In genomic region chr2:85132834-85133637, GRCh38 we compare ENCODE assay signal across 8 cellular contexts.
DNase-seq lines count a peak whose midpoint lies in the region; ATAC-seq and TF ChIP-seq lines count a peak whose summit lies in the region.

A gene with protein sequence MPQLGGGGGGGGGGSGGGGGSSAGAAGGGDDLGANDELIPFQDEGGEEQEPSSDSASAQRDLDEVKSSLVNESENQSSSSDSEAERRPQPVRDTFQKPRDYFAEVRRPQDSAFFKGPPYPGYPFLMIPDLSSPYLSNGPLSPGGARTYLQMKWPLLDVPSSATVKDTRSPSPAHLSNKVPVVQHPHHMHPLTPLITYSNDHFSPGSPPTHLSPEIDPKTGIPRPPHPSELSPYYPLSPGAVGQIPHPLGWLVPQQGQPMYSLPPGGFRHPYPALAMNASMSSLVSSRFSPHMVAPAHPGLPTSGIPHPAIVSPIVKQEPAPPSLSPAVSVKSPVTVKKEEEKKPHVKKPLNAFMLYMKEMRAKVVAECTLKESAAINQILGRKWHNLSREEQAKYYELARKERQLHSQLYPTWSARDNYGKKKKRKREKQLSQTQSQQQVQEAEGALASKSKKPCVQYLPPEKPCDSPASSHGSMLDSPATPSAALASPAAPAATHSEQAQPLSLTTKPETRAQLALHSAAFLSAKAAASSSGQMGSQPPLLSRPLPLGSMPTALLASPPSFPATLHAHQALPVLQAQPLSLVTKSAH (plus strand): TSS chr2:85133392. CDS start chr2:85133685, 293 bp downstream.

- ATAC-seq in HG02588 (IDR thresholded peaks at IDR 0.05; ENCODE audit: unreplicated experiment), result no peak

- TF ChIP-seq CTCF in NB4 (IDR thresholded peaks at IDR 0.05; ENCODE audit: low read depth, low read length), result peak; percentile 50

- peak; percentile 28 for DNase-seq in activated naive CD4-positive, alpha-beta T cell treated with Interleukin-2 at 50 U/mL for 16 hours
- no peak for DNase-seq in activated naive CD4-positive, alpha-beta T cell (lab: John Stamatoyannopoulos, UW)
- DNase-seq in NB4 (ENCODE audit: low read depth) (peak; percentile 70), epidermal melanocyte (ENCODE audit: insufficient read length, low spot score) (peak; percentile 89), medulla oblongata (ENCODE audit: extremely low spot score) (peak; percentile 64), stromal cell of bone marrow (ENCODE audit: low read depth) (peak; percentile 67)
- DNase-seq in activated CD4-positive, alpha-beta T cell treated with anti-CD3 and anti-CD28 coated beads, Interleukin-2, amount 50 U/mL, for 48 hours, result peak; percentile 39 to 52

- no peak for TF ChIP-seq POLR2A in NB4 (IDR thresholded peaks at IDR 0.05; ENCODE audit: extremely low read depth, insufficient read length)

- H3K4me3 ChIP-seq in NB4 (ENCODE audit: low read depth, low read length), result peak within 1 kb of the TSS; percentile 38

Comparison
In these comparisons a context has a peak if more than half of its experiments do, and no peak if none do; other contexts are left out.
1. DNase-seq: peak in activated naive CD4-positive, alpha-beta T cell treated with Interleukin-2 at 50 U/mL for 16 hours (single experiment), NB4 (single experiment), activated CD4-positive, alpha-beta T cell treated with anti-CD3 and anti-CD28 coated beads, Interleukin-2, amount 50 U/mL, for 48 hours (2 of 2), epidermal melanocyte (single experiment), medulla oblongata (single experiment) and stromal cell of bone marrow (single experiment); none in activated naive CD4-positive, alpha-beta T cell (0 of 4).